In genomic region chr1:245875581-245876263, GRCh38 we compare ENCODE assay signal across 12 cellular contexts.
DNase-seq lines count a peak whose midpoint lies in the region; ATAC-seq and TF ChIP-seq lines count a peak whose summit lies in the region.
"Had no signal": no experiment of that assay in that cellular context is flagged by ENCODE, and none has a peak within 500 bp of the region (broad histone marks: within the 10 kb centered on the region; RNA-seq: fewer than 3 reads in every experiment).

No MANE protein-coding gene starts in this region.

- no peaks in the 10 kb centered on the region for H3K36me3 ChIP-seq in cardiac muscle cell
- no peaks in the 10 kb centered on the region for H3K36me3 ChIP-seq in SJSA1
- no peaks in the 10 kb centered on the region for H3K36me3 ChIP-seq in upper lobe of left lung
- H3K36me3 ChIP-seq: gastrocnemius medialis had no signal

- 63 to 71% methylated on average over 4 of the region's 4 CpGs for WGBS in upper lobe of left lung, 2 donors

- H3K27ac ChIP-seq in cardiac muscle cell (peak overlapping the region; percentile 48), SJSA1 (peak overlapping the region; percentile 83), upper lobe of left lung (peak overlapping the region in 3 of 4 donors; percentile 69 to 77 (median 73))
- H3K27ac ChIP-seq: gastrocnemius medialis had no signal

- H3K9me3 ChIP-seq in cardiac muscle cell (ENCODE audit: low read depth) (no peaks in the 10 kb centered on the region), SJSA1 (replicated peaks) (no peaks in the 10 kb centered on the region), upper lobe of left lung (no peaks in the 10 kb centered on the region)
- H3K9me3 ChIP-seq: gastrocnemius medialis had no signal

- H3K4me3 ChIP-seq in cardiac muscle cell (no peak overlapping the region), SJSA1 (no peak overlapping the region), fibroblast of pulmonary artery (replicated peaks; ENCODE audit: low read depth, low read length) (no peak overlapping the region), upper lobe of left lung (no peak overlapping the region)
- H3K4me3 ChIP-seq: gastrocnemius medialis had no signal

- TF ChIP-seq EP300 in upper lobe of left lung (IDR thresholded peaks at IDR 0.05): no peak

- intact Hi-C loops in cardiac septum (cut with DNase I): loop anchor here (2.0 kb wide), 1 partner anchor 121 kb away; no protein-coding TSS in a partner anchor

- DNase-seq in cardiac muscle cell (ENCODE audit: low read depth in 1 of 2, low spot score in 1 of 2) (no peak), cardiac septum (ENCODE audit: low spot score) (no peak), SJSA1 (ENCODE audit: low read depth in 1 of 2, low spot score in 2 of 2) (peak in 1 of 2 experiments; percentile 12), fibroblast of pulmonary artery (ENCODE audit: low read depth) (peak; percentile 30), upper lobe of left lung (no peak), NCI-H1105 (lab: John Stamatoyannopoulos, UW) (no peak), NCI-H82 (lab: John Stamatoyannopoulos, UW) (no peak)
- DNase-seq: activated CD8-positive, alpha-beta memory T cell treated with anti-CD3 and anti-CD28 coated beads for 24 hours; endodermal cell; gastrocnemius medialis; natural killer cell had no signal

- H3K27me3 ChIP-seq in cardiac muscle cell: no peaks in the 10 kb centered on the region
- H3K27me3 ChIP-seq in SJSA1 (replicated peaks): no peaks in the 10 kb centered on the region
- H3K27me3 ChIP-seq in upper lobe of left lung: no peaks in the 10 kb centered on the region
- H3K27me3 ChIP-seq: gastrocnemius medialis had no signal

- no peak for TF ChIP-seq POLR2A in upper lobe of left lung (IDR thresholded peaks at IDR 0.05)

- peaks cover 10% of the 10 kb centered on the region for H3K4me1 ChIP-seq in cardiac muscle cell (ENCODE audit: low read depth)
- peaks cover 69% of the 10 kb centered on the region for H3K4me1 ChIP-seq in SJSA1 (replicated peaks)
- H3K4me1 ChIP-seq in upper lobe of left lung: peaks cover 18 to 51% (median 30%) of the 10 kb centered on the region in 4 donors

- no peak for TF ChIP-seq CTCF in cardiac muscle cell (IDR thresholded peaks at IDR 0.05; ENCODE audit: low read depth, low read length)
- TF ChIP-seq CTCF in fibroblast of pulmonary artery (IDR thresholded peaks at IDR 0.05; ENCODE audit: low read length, missing control alignments): no peak
- no peak for TF ChIP-seq CTCF in upper lobe of left lung (IDR thresholded peaks at IDR 0.05)

- ATAC-seq in upper lobe of left lung (ENCODE audit: low FRiP score in 2 of 2): no peak
- ATAC-seq in HG03442 (IDR thresholded peaks at IDR 0.05; ENCODE audit: unreplicated experiment): no peak
- ATAC-seq: natural killer cell had no signal
